8 cellular contexts compared by ENCODE assay signal in the genomic region with DNA sequence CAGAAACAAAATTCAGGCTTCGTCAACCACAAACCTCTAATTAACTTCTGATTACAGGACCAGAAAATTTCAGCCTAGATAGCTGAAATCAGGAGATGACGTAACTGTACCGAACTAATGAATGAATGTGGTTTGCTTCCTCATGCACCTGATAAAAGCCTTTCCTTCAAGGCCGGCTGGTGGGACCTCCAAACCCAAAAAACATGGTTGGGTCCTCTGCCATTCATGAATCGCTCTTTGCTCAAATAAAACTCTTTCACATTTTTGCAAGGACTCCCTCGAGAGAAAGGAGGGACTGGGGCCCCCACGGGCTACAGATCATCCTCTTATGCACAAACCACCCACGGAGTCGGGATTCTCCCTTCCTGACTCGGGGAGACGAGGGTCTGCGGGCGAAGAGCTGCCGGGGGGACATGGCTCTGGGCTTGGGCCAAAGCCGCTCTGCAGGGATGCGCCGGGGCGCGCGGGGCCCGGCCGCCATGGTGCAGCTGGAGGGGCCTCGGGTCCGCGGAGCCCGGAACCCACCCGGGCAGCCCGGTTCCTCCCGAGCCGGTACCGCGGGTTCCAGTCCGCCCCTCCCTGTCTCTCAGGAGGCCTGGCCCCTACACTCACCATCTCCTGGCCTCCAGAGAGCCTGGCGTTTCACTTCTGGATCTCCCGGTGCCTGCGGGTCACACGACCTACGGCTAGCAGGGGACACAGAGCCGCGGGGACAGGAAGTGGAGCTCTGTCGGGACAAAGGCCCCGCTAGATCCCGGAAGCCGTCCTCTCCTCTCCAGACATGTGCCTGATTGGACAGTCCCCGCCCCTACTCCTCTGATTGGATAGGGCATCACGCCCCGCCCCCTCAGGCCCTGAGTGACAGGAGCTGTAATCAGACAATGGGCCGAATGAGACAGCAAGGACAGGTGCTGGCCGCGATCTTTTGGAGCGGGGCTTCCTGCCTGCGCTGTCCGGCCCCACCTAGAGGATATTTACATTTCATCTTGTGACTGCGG. TPM values are rescaled to one million over a fixed set of nuclear protein-coding genes. Genes with fewer than 3 reads are reported as not detected.
DNase-seq lines count a peak whose midpoint lies in the region; ATAC-seq, FAIRE-seq and TF ChIP-seq lines count a peak whose summit lies in the region.

A gene (minus strand): TSS at position 721 of the 998 bp plus-strand sequence. CDS start 106 bp downstream, at position 615.

- peaks cover 0 to 19% (median 4%) of the 10 kb centered on the region in 3 donors for H3K4me1 ChIP-seq in pancreas
- H3K4me1 ChIP-seq in tibial artery: peaks cover 0 to 21% (median 10%) of the 10 kb centered on the region in 4 donors

- DNase-seq in NCI-H128 (lab: John Stamatoyannopoulos, UW; ENCODE audit: unreplicated experiment) (peak; percentile 96), Right ventricle myocardium inferior (ENCODE audit: missing footprints) (peak; percentile 98), pancreas (peak; percentile 97 to 99 (median 98)), tibial artery (peak; percentile 99 to 100)
- DNase-seq in activated naive CD8-positive, alpha-beta T cell treated with anti-CD3 and anti-CD28 coated beads, Interleukin-2, amount 10 ng/mL, durations not matched to agents 7 days and 5 days: peak; percentile 97

- no peaks in the 10 kb centered on the region for H4K20me1 ChIP-seq in SU-DHL-6 (ENCODE audit: low read depth, low read length)

- H3K4me1 Mint-ChIP-seq in activated naive CD8-positive, alpha-beta T cell treated with anti-CD3 and anti-CD28 coated beads, Interleukin-2, amount 10 ng/mL, durations not matched to agents 7 days and 5 days: peaks cover 31% of the 10 kb centered on the region

- peak within 1 kb of the TSS; percentile 95 for H3K4me3 Mint-ChIP-seq in activated naive CD8-positive, alpha-beta T cell treated with anti-CD3 and anti-CD28 coated beads, Interleukin-2, amount 10 ng/mL, durations not matched to agents 7 days and 5 days

- H3K9me3 Mint-ChIP-seq in activated naive CD8-positive, alpha-beta T cell treated with anti-CD3 and anti-CD28 coated beads, Interleukin-2, amount 10 ng/mL, durations not matched to agents 7 days and 5 days: peaks cover 14% of the 10 kb centered on the region

- peaks cover 40% of the 10 kb centered on the region for H3K36me3 ChIP-seq in SU-DHL-6 (ENCODE audit: low read length)
- no peaks in the 10 kb centered on the region for H3K36me3 ChIP-seq in pancreas
- H3K36me3 ChIP-seq in tibial artery: no peaks in the 10 kb centered on the region

- intact Hi-C loops in Right ventricle myocardium inferior (cut with DNase I): loop anchor here (5.0 kb wide), 1 partner anchor 44 kb away; no protein-coding TSS in a partner anchor
- intact Hi-C loops in pancreas (cut with DNase I): no loop called here
- intact Hi-C loops in tibial artery (cut with DNase I; ENCODE audit: low total_unique reads): loop anchor here (5.0 kb wide), 1 partner anchor 44 kb away; no protein-coding TSS in a partner anchor

- no peaks in the 10 kb centered on the region for H3K27me3 Mint-ChIP-seq in activated naive CD8-positive, alpha-beta T cell treated with anti-CD3 and anti-CD28 coated beads, Interleukin-2, amount 10 ng/mL, durations not matched to agents 7 days and 5 days

- no peaks in the 10 kb centered on the region for H3K27me3 ChIP-seq in SU-DHL-6 (ENCODE audit: low read length)
- no peaks in the 10 kb centered on the region for H3K27me3 ChIP-seq in pancreas
- H3K27me3 ChIP-seq in tibial artery: no peaks in the 10 kb centered on the region

- no peaks in the 10 kb centered on the region for H3F3A ChIP-seq in SU-DHL-6 (ENCODE audit: insufficient read depth)

- POLR2A ChIA-PET in activated naive CD8-positive, alpha-beta T cell treated with anti-CD3 and anti-CD28 coated beads, Interleukin-2, amount 10 ng/mL, durations not matched to agents 7 days and 5 days (lab: Charles Lee): interaction anchor here (0.6 to 1.2 kb wide), 11 partner anchors 14 to 476 kb away, joined by 3 to 4 read pairs (median 3); a partner anchor contains a TSS

- 1% methylated on average over 44 to 54 of the region's 54 CpGs for WGBS in pancreas, 2 donors

- H3K9me3 ChIP-seq in SU-DHL-6 (ENCODE audit: insufficient read depth, low read length) (no peaks in the 10 kb centered on the region), pancreas (no peaks in the 10 kb centered on the region), tibial artery (no peaks in the 10 kb centered on the region)

- H3K27ac Mint-ChIP-seq in activated naive CD8-positive, alpha-beta T cell treated with anti-CD3 and anti-CD28 coated beads, Interleukin-2, amount 10 ng/mL, durations not matched to agents 7 days and 5 days: peak within 1 kb of the TSS; percentile 98

- H3K4me3 ChIP-seq in SU-DHL-6 (ENCODE audit: insufficient read depth, low read length, poor library complexity, severe bottlenecking) (peak within 1 kb of the TSS; percentile 100), pancreas (peak within 1 kb of the TSS; percentile 86 to 95 (median 90)), tibial artery (peak within 1 kb of the TSS; percentile 68 to 98)

- FAIRE-seq in pancreas (lab: Jason Lieb, UNC): peak; percentile 13

- no peaks in the 10 kb centered on the region for H3K9me2 ChIP-seq in SU-DHL-6 (replicated peaks; ENCODE audit: insufficient read depth, low read length)

- H3K27ac ChIP-seq in SU-DHL-6 (ENCODE audit: low read depth, low read length) (peak within 1 kb of the TSS; percentile 54), pancreas (peak within 1 kb of the TSS; percentile 50 to 89 (median 65)), tibial artery (peak within 1 kb of the TSS; percentile 76)

- H2AFZ ChIP-seq in SU-DHL-6 (ENCODE audit: low read depth, low read length, severe bottlenecking): peak within 1 kb of the TSS; percentile 68

- peak; percentile 99 for ATAC-seq in HG02678 (IDR thresholded peaks at IDR 0.05; ENCODE audit: unreplicated experiment)
- peak; percentile 99 for ATAC-seq in activated naive CD8-positive, alpha-beta T cell treated with anti-CD3 and anti-CD28 coated beads, Interleukin-2, amount 10 ng/mL, durations not matched to agents 7 days and 5 days (ENCODE audit: low read depth)
- ATAC-seq in Right ventricle myocardium inferior: peak; percentile 100
- peak; percentile 100 for ATAC-seq in pancreas

- H3K4me2 ChIP-seq in SU-DHL-6 (ENCODE audit: low read depth, low read length, poor library complexity, severe bottlenecking): peak within 1 kb of the TSS; percentile 82

- TF ChIP-seq POLR2A in GM10847 (IDR thresholded peaks at IDR 0.05; ENCODE audit: extremely low read depth, insufficient read length): peak; percentile 66

- peak within 1 kb of the TSS; percentile 96 for H3K9ac ChIP-seq in SU-DHL-6 (ENCODE audit: low read length)

- TF ChIP-seq CTCF in SU-DHL-6 (IDR thresholded peaks at IDR 0.05; ENCODE audit: insufficient read depth, low read length, poor library complexity, severe bottlenecking) (no peak), pancreas (IDR thresholded peaks at IDR 0.05) (no peak), tibial artery (IDR thresholded peaks at IDR 0.05) (no peak)

- peaks cover 45% of the 10 kb centered on the region for H3K36me3 Mint-ChIP-seq in activated naive CD8-positive, alpha-beta T cell treated with anti-CD3 and anti-CD28 coated beads, Interleukin-2, amount 10 ng/mL, durations not matched to agents 7 days and 5 days

- peaks cover 52% of the 10 kb centered on the region for H3K79me2 ChIP-seq in SU-DHL-6 (ENCODE audit: insufficient read depth, low read length)

RNA-seq across cellular contexts. Expression of the gene that starts here (rescaled TPM):
- total RNA-seq in activated naive CD8-positive, alpha-beta T cell treated with anti-CD3 and anti-CD28 coated beads, Interleukin-2, amount 10 ng/mL, durations not matched to agents 7 days and 5 days: 10 to 100 TPM; 41.6 to 44.4 TPM
- total RNA-seq in Right ventricle myocardium inferior (9.1 TPM), pancreas (10 to 100 TPM; 11.4 to 20.4 (median 14.4) TPM)
- polyA plus RNA-seq in pancreas: 10 to 100 TPM; 13.3 to 18.1 TPM

Comparison
In these comparisons a context has a peak if more than half of its experiments do, and no peak if none do; other contexts are left out.
1. Peak in every context shown above with its lines: DNase-seq, ATAC-seq, H3K4me3 ChIP-seq and H3K27ac ChIP-seq.
2. intact Hi-C loops: an anchor here in Right ventricle myocardium inferior (5.0 kb wide) and tibial artery (5.0 kb wide); none called in pancreas.